2 cellular contexts compared by ENCODE assay signal in genomic region chr5:3510642-3511041, GRCh38.
TF ChIP-seq lines count a peak whose summit lies in the region.

No MANE protein-coding gene starts in this region.

TF ChIP-seq in GM23338, 12 proteins besides CTCF, POLR2A, EP300 and RAD21:
- no peak for TF ChIP-seq EZH2phosphoT487 (IDR thresholded peaks at IDR 0.05; ENCODE audit: unreplicated experiment)
- no peak for TF ChIP-seq EZH2 (IDR thresholded peaks at IDR 0.05; ENCODE audit: low read depth, unreplicated experiment)
- no peak for TF ChIP-seq STAT1 (IDR thresholded peaks at IDR 0.05; ENCODE audit: unreplicated experiment)
- no peak for TF ChIP-seq ETS1 (IDR thresholded peaks at IDR 0.05)
- no peak for TF ChIP-seq JUNB (IDR thresholded peaks at IDR 0.05; ENCODE audit: unreplicated experiment)
- TF ChIP-seq NANOG (IDR thresholded peaks at IDR 0.05; ENCODE audit: borderline replicate concordance), result no peak
- TF ChIP-seq ZNF331 (CRISPR knock-in tag; IDR thresholded peaks at IDR 0.05; ENCODE audit: low read depth), result no peak
- TF ChIP-seq CREB1 (CRISPR knock-in tag; IDR thresholded peaks at IDR 0.05; ENCODE audit: low read depth), result no peak
- no peak for TF ChIP-seq REST (IDR thresholded peaks at IDR 0.05; ENCODE audit: unreplicated experiment)
- TF ChIP-seq ZNF114 (CRISPR knock-in tag; IDR thresholded peaks at IDR 0.05), result no peak
- no peak for TF ChIP-seq ZNF462 (CRISPR knock-in tag; IDR thresholded peaks at IDR 0.05)
- TF ChIP-seq POLR2AphosphoS5 (IDR thresholded peaks at IDR 0.05; ENCODE audit: low read depth), result no peak

TF ChIP-seq in H1, 55 proteins besides CTCF, POLR2A, EP300 and RAD21:
- TF ChIP-seq CHD7 (IDR thresholded peaks at IDR 0.05; ENCODE audit: insufficient replicate concordance, low read length) (no peak), NANOG (IDR thresholded peaks at IDR 0.05; ENCODE audit: insufficient read depth, low read depth, low read length, poor library complexity, severe bottlenecking) (no peak), SUZ12 (IDR thresholded peaks at IDR 0.05; ENCODE audit: low read length) (no peak), KDM4A (IDR thresholded peaks at IDR 0.05; ENCODE audit: low read depth, low read length, severe bottlenecking) (no peak)
